ENCODE assay signal across 12 cellular contexts in the genomic region with DNA sequence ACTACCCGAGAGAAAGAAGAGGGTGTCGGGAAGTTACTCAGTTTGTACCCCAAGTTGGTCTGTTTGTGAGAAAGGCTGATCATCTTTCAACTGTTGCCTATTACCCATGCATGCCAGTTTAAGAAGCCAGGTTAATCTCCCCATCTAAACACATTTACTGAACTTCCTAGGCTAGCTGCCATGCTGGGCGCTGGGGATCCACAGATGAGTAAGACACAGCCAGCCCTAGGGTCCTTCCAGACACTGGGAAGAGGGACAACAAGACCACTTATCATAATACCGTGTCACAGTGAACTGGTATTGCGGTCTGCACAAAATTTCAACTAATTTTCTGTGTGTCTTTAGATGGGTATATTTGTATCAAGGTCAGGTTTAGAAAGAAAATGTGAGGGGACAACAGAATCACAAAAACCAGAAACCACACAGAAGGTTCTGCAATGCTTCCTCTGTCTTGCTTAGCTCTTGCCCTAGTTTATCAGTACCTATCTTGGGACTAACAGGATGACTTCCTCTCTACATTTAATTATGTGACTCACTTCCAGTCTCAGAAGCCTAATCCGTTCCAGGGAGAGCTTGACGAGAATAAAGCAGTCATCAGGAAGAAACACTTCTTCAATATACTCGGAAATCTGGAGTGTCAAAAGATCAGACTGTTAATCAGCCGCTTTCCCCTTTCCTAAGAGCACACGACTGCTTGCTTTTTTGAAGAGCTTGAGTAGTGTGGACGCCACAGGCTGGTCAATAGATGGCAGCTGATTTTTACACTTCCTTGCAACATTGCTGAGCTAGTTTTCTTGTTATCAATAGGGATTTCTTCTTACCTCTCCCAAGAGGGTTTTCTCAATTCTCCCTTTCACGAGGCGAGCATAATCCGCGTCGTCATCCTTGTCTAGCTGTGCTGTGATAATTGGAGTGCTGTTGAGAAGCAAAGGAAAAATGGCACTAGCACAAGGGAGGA. TPM values are rescaled to one million over a fixed set of nuclear protein-coding genes. Genes with fewer than 3 reads are reported as not detected.
A peak's percentile ranks its signal among the peaks of the same experiment; 100 is the strongest.
DNase-seq lines count a peak whose midpoint lies in the region; ATAC-seq, FAIRE-seq and TF ChIP-seq lines count a peak whose summit lies in the region.
"Had no signal": no experiment of that assay in that cellular context is flagged by ENCODE, and none has a peak within 500 bp of the region (broad histone marks: within the 10 kb centered on the region; RNA-seq: fewer than 3 reads in every experiment).

No MANE protein-coding gene starts in this region.

- no peak overlapping the region for H3K4me3 ChIP-seq in astrocyte (ENCODE audit: insufficient read depth, low read depth, low read length)
- peak overlapping the region in 1 of 2 experiments; percentile 30 for H3K4me3 ChIP-seq in mesenchymal stem cell (ENCODE audit: insufficient read depth in 1 of 2, low read depth in 1 of 2, low read length in 2 of 2)
- H3K4me3 ChIP-seq: adrenal gland, mucosa of descending colon had no signal

- peak overlapping the region; percentile 48 for H3K4me2 ChIP-seq in astrocyte (ENCODE audit: low read length)
- no peak overlapping the region for H3K4me2 ChIP-seq in mesenchymal stem cell (ENCODE audit: low read length, poor library complexity, severe bottlenecking)
- H3K4me2 ChIP-seq: KMS-11 had no signal

- H3K36me3 ChIP-seq in astrocyte (ENCODE audit: insufficient read depth, low read length) (peaks cover 78% of the 10 kb centered on the region), mesenchymal stem cell (ENCODE audit: control insufficient read depth in 1 of 2, insufficient read depth in 2 of 2, low read depth in 1 of 2, low read length in 2 of 2) (peaks cover 73 to 92% of the 10 kb centered on the region in 2 experiments)

- H3K27ac ChIP-seq in astrocyte (ENCODE audit: low read depth, low read length) (peak overlapping the region; percentile 26), mesenchymal stem cell (ENCODE audit: low read length, poor library complexity, severe bottlenecking) (no peak overlapping the region)
- H3K27ac ChIP-seq: KMS-11 had no signal

- H2BK15ac ChIP-seq in mesenchymal stem cell (ENCODE audit: low read depth, poor library complexity, severe bottlenecking), result no peak overlapping the region

- peaks cover 34% of the 10 kb centered on the region for H3K36me3 Mint-ChIP-seq in astrocyte (ENCODE audit: low read depth, unreplicated experiment)

- H3K4me1 Mint-ChIP-seq in astrocyte (ENCODE audit: low read depth, unreplicated experiment), result peaks cover 7% of the 10 kb centered on the region

- WGBS in mesenchymal stem cell, result 50% methylated on average over 13 of the region's 16 CpGs

- peak overlapping the region; percentile 47 for H4K91ac ChIP-seq in mesenchymal stem cell (ENCODE audit: low read length)

- H3K23ac ChIP-seq in mesenchymal stem cell (ENCODE audit: low read length in 2 of 2), result no peak overlapping the region

- no peak overlapping the region for H2BK5ac ChIP-seq in mesenchymal stem cell (ENCODE audit: low read depth, low read length, poor library complexity, severe bottlenecking)

- H3K79me2 ChIP-seq in astrocyte (ENCODE audit: insufficient read depth, low read length), result no peaks in the 10 kb centered on the region

- TF ChIP-seq CTCF in astrocyte (IDR thresholded peaks at IDR 0.05; ENCODE audit: insufficient read depth, low read depth, low read length), result no peak

- no peaks in the 10 kb centered on the region for H3K27me3 Mint-ChIP-seq in astrocyte (ENCODE audit: low read depth, unreplicated experiment)

- no peak overlapping the region for H2BK120ac ChIP-seq in mesenchymal stem cell (ENCODE audit: low read depth, low read length)

- H2BK12ac ChIP-seq in mesenchymal stem cell (ENCODE audit: low read length in 2 of 2), result peak overlapping the region; percentile 29 to 72

- H3K4ac ChIP-seq in mesenchymal stem cell (ENCODE audit: low read depth in 1 of 2, low read length in 2 of 2), result peak overlapping the region in 1 of 2 experiments; percentile 49

- H4K8ac ChIP-seq in mesenchymal stem cell (ENCODE audit: low read length), result peak overlapping the region; percentile 56

- no peak overlapping the region for H3K14ac ChIP-seq in mesenchymal stem cell (ENCODE audit: low read length in 2 of 2)

- no peaks in the 10 kb centered on the region for H3K9me3 Mint-ChIP-seq in astrocyte (ENCODE audit: unreplicated experiment)

- H3K9ac ChIP-seq in astrocyte (ENCODE audit: low read length) (peak overlapping the region; percentile 33), mesenchymal stem cell (ENCODE audit: low read length) (peak overlapping the region; percentile 76)
- H3K9ac ChIP-seq: KMS-11 had no signal

- peaks cover 11% of the 10 kb centered on the region for H3K79me1 ChIP-seq in mesenchymal stem cell (replicated peaks; ENCODE audit: low read length, poor library complexity, severe bottlenecking)

- no peak overlapping the region for H3K4me3 Mint-ChIP-seq in astrocyte (ENCODE audit: unreplicated experiment)

- H2AFZ ChIP-seq in astrocyte (ENCODE audit: low read depth, low read length), result no peak overlapping the region
- H2AFZ ChIP-seq in mesenchymal stem cell (ENCODE audit: low read depth, low read length), result no peak overlapping the region

- peaks cover 5% of the 10 kb centered on the region for H4K20me1 ChIP-seq in astrocyte (ENCODE audit: insufficient read depth, low read length)

- H3K27ac Mint-ChIP-seq in astrocyte (ENCODE audit: unreplicated experiment), result no peak overlapping the region

- no peaks in the 10 kb centered on the region for H3K9me3 ChIP-seq in astrocyte (ENCODE audit: insufficient read depth, low read depth, low read length)
- no peaks in the 10 kb centered on the region for H3K9me3 ChIP-seq in mesenchymal stem cell (ENCODE audit: control insufficient read depth, low read length)
- H3K9me3 ChIP-seq: adrenal gland, mucosa of descending colon had no signal

- no peak for ATAC-seq in GM18519 (IDR thresholded peaks at IDR 0.05; ENCODE audit: low FRiP score, unreplicated experiment)
- ATAC-seq: mucosa of descending colon had no signal

- peak; percentile 82 for FAIRE-seq in astrocyte (lab: Jason Lieb, UNC)

- DNase-seq in AG08395 (ENCODE audit: low spot score) (peak; percentile 71), HS-5 (ENCODE audit: low read depth) (peak; percentile 32), astrocyte (ENCODE audit: low read depth) (peak; percentile 71), mesenchymal stem cell (peak; percentile 83), cerebellum (ENCODE audit: low spot score) (no peak), NCI-H2196 (lab: John Stamatoyannopoulos, UW; ENCODE audit: unreplicated experiment) (no peak)
- no peak for DNase-seq in stimulated activated CD4-positive, alpha-beta T cell treated with anti-CD3 and anti-CD28 coated beads, Interleukin-2, amount 100 ng/mL, for 48 hours
- DNase-seq: mucosa of descending colon, NCI-H446 had no signal

- H3K4me1 ChIP-seq in astrocyte (ENCODE audit: insufficient read depth, low read length) (peaks cover 12% of the 10 kb centered on the region), mesenchymal stem cell (ENCODE audit: control insufficient read depth, insufficient read depth, low read depth, low read length) (no peaks in the 10 kb centered on the region)

- H3K18ac ChIP-seq in mesenchymal stem cell (ENCODE audit: low read depth in 1 of 2, low read length in 2 of 2), result peak overlapping the region; percentile 54 to 71

- no peak overlapping the region for H2AK5ac ChIP-seq in mesenchymal stem cell (ENCODE audit: low read length, severe bottlenecking)

- no peaks in the 10 kb centered on the region for H3K27me3 ChIP-seq in astrocyte (ENCODE audit: insufficient read depth, low read length)
- H3K27me3 ChIP-seq in mesenchymal stem cell (ENCODE audit: control insufficient read depth in 1 of 2, insufficient read depth in 1 of 2, low read length in 2 of 2), result no peaks in the 10 kb centered on the region
- H3K27me3 ChIP-seq: adrenal gland had no signal

RNA-seq across cellular contexts. Expression of a gene that starts 45.7 kb away (rescaled TPM):
- total RNA-seq in astrocyte (28.8 and 31.4 TPM in 2 replicates), cerebellum (25.6 TPM)
- 8.4 TPM for polyA plus RNA-seq in mesenchymal stem cell (2013, experiment 1 of 2)
- 8.7 TPM for polyA plus RNA-seq in mesenchymal stem cell (2013, experiment 2 of 2)

RNA-seq across cellular contexts. Expression of a gene that starts 50.0 kb away (rescaled TPM):
- total RNA-seq in astrocyte, result 1,230 and 1,331 TPM in 2 replicates
- 3,857 TPM for polyA plus RNA-seq in mesenchymal stem cell (2013, experiment 1 of 2)
- 3,991 TPM for polyA plus RNA-seq in mesenchymal stem cell (2013, experiment 2 of 2)
- 1,219 TPM for total RNA-seq in cerebellum

RNA-seq across cellular contexts. Expression of a gene that starts 57.1 kb away (rescaled TPM):
- total RNA-seq in astrocyte, result 55.2 and 58.4 TPM in 2 replicates
- 35.0 TPM for polyA plus RNA-seq in mesenchymal stem cell (2013, experiment 1 of 2)
- 33.7 TPM for polyA plus RNA-seq in mesenchymal stem cell (2013, experiment 2 of 2)
- total RNA-seq in cerebellum, result 51.5 TPM

Comparison
In these comparisons a context has a peak if more than half of its experiments do, and no peak if none do; other contexts are left out.
1. DNase-seq: peak in AG08395 (single experiment), HS-5 (single experiment), astrocyte (single experiment) and mesenchymal stem cell (single experiment); none in stimulated activated CD4-positive, alpha-beta T cell treated with anti-CD3 and anti-CD28 coated beads, Interleukin-2, amount 100 ng/mL, for 48 hours (0 of 2), cerebellum (single experiment) and NCI-H2196 (single experiment).